Comparison of ENCODE assay signal across 2 cellular contexts in the genomic region with DNA sequence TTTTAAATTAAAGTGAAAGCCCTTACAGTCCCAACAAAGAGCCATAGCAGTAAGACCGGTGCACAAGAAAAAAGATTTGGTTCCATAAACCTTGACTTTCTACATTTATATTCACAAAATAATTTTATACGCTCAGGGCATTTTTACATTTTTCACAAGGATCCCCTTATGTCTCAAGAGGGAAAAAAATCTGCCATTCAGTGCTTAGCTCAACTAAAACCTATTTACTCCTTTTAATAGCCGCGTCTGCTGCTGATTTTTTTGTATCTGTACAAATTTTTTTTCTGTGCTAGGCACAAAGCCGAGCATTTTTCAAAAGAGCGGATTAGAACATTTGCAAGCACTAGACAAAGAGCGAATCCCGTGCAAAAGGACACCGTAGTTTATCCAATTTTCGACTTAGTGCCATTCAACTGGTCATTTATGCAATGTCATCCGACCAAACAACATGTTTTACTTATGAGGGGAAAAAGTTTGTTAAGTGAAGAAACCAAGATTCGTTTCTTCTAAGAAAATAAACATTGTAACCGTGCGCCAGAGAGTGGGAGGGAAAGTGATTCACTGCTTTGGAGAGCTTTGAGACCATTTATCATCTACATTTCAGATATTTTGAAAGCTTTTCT.
TF ChIP-seq lines count a peak whose summit lies in the region.

No MANE protein-coding gene starts in this region.

TF ChIP-seq in H1, 55 proteins besides CTCF, POLR2A, EP300 and RAD21:
- TF ChIP-seq CBX8 (IDR thresholded peaks at IDR 0.05; ENCODE audit: borderline replicate concordance, low read depth, low read length) (peak; percentile 68; the same call in 1 of the 2 replicates), TCF12 (IDR thresholded peaks at IDR 0.05; ENCODE audit: low read depth, low read length) (no peak), SUZ12 (IDR thresholded peaks at IDR 0.05; ENCODE audit: low read length) (peak; percentile 9; the same call in 1 of the 2 replicates)

TF ChIP-seq in neural cell, 6 proteins besides CTCF, POLR2A, EP300 and RAD21:
- TF ChIP-seq POLR2AphosphoS5 (IDR thresholded peaks at IDR 0.05) (peak; percentile 27), MXI1 (conservative IDR thresholded peaks at IDR 0.05; ENCODE audit: poor library complexity, severe bottlenecking) (no peak)
